ENCODE assay signal across 7 cellular contexts in the genomic region with DNA sequence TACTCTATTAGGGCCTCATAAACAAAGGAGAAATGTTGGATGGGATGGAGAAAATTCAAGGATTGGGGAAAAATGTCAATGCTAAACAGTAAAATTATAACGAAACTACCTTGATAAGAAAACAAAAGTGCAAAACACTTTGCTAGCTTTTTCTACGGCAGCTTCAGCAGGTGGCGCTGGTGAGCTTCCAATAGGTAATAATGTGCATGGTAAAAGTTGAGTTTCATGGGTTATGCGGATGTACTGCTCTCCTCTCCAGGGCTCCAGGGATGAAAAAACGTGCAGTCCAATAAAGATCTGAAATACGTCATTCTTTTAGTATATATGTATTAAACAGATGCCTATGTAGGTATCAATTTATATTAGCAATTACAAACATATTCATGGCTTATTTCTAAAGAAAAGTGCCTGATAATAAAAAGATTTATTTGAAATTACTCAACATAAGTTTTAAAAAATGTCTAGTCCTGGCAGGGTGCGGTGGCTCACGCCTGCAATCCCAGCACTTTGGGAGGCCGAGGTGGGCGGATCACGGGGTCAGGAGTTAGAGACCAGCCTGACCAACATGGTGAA.
A peak's percentile ranks its signal among the peaks of the same experiment; 100 is the strongest.
DNase-seq lines count a peak whose midpoint lies in the region; ATAC-seq and TF ChIP-seq lines count a peak whose summit lies in the region.

No MANE protein-coding gene starts in this region.

- H3K4me3 ChIP-seq in OCI-LY7 (ENCODE audit: low read depth, low read length, poor library complexity, severe bottlenecking) (no peak overlapping the region), body of pancreas (no peak overlapping the region)

- CTCF ChIA-PET in OCI-LY7 (lab: Charles Lee; ENCODE audit: unreplicated experiment): no interaction called here

- H3K9me3 ChIP-seq in OCI-LY7 (ENCODE audit: low read length): no peaks in the 10 kb centered on the region
- H3K9me3 ChIP-seq in body of pancreas: peaks cover 0 to 4% (median 0%) of the 10 kb centered on the region in 3 donors

- intact Hi-C loops in OCI-LY7 (cut with micrococcal nuclease; ENCODE audit: unreplicated experiment): loop anchor here (10.0 kb wide), 1 partner anchor 1493 kb away; no protein-coding TSS in a partner anchor
- intact Hi-C loops in body of pancreas (cut with DNase I): no loop called here

- BruUV-seq in OCI-LY7 (replicated peaks; lab: Mats Ljungman, UMichigan): no TSS peak

- no peak for TF ChIP-seq POLR2A in body of pancreas (IDR thresholded peaks at IDR 0.05)

- H3K4me2 ChIP-seq in OCI-LY7 (ENCODE audit: low read length): no peak overlapping the region

- no peaks in the 10 kb centered on the region for H4K20me1 ChIP-seq in OCI-LY7 (ENCODE audit: insufficient read depth, low read length)

- WGBS in body of pancreas, 2 donors: 25 to 33% methylated on average over 11 of the region's 11 CpGs

- no peaks in the 10 kb centered on the region for H3K36me3 ChIP-seq in OCI-LY7 (ENCODE audit: insufficient read depth, low read length)
- no peaks in the 10 kb centered on the region for H3K36me3 ChIP-seq in body of pancreas (replicated peaks in 1 of 2; ENCODE audit: insufficient read depth in 1 of 2, low read depth in 2 of 2)

- POLR2A ChIA-PET in OCI-LY7 (lab: Charles Lee): interaction anchor here (0.6 kb wide), 2 partner anchors 11 to 1901 kb away, joined by 3 read pairs; no protein-coding TSS in a partner anchor

- peak; percentile 0 for DNase-seq in GM04503 (ENCODE audit: low read depth)
- DNase-seq in HUDEP-2 (lab: John Stamatoyannopoulos, UW; ENCODE audit: unreplicated experiment in 76 of 76): peak in 41 of 76 experiments; percentile 0 to 51 (median 11)
- DNase-seq in OCI-LY7 (ENCODE audit: low spot score): peak; percentile 65
- peak; percentile 62 to 76 (median 73) for DNase-seq in body of pancreas
- peak; percentile 73 for DNase-seq in kidney glomerular epithelial cell (lab: John Stamatoyannopoulos, UW)
- DNase-seq in stimulated activated CD8-positive, alpha-beta memory T cell treated with anti-CD3 and anti-CD28 coated beads, Interleukin-15, amount 100 ng/mL, for 1 hour (ENCODE audit: low read depth): peak; percentile 1

- H3K27ac ChIP-seq in OCI-LY7 (ENCODE audit: low read depth, low read length, poor library complexity, severe bottlenecking): no peak overlapping the region
- H3K27ac ChIP-seq in body of pancreas: no peak overlapping the region

- TF ChIP-seq CTCF in OCI-LY7 (conservative IDR thresholded peaks at IDR 0.05; ENCODE audit: low read length): peak; percentile 98
- TF ChIP-seq CTCF in body of pancreas (IDR thresholded peaks at IDR 0.05): peak; percentile 47 to 77 (median 73)

- H3K4me1 ChIP-seq in OCI-LY7 (ENCODE audit: insufficient read depth, low read length, poor library complexity, severe bottlenecking): no peaks in the 10 kb centered on the region
- H3K4me1 ChIP-seq in body of pancreas: no peaks in the 10 kb centered on the region

- no peaks in the 10 kb centered on the region for H3K9me2 ChIP-seq in OCI-LY7 (ENCODE audit: insufficient read depth, low read length)

- H3K27me3 ChIP-seq in body of pancreas: no peaks in the 10 kb centered on the region

- no peaks in the 10 kb centered on the region for H3K79me2 ChIP-seq in OCI-LY7 (ENCODE audit: insufficient read depth, low read depth, low read length)

- H2AFZ ChIP-seq in OCI-LY7 (ENCODE audit: low read length): no peak overlapping the region

- ATAC-seq in GM21447 (IDR thresholded peaks at IDR 0.05; ENCODE audit: unreplicated experiment): peak; percentile 92
- ATAC-seq in body of pancreas: peak; percentile 68

Comparison
In these comparisons a context has a peak if more than half of its experiments do, and no peak if none do; other contexts are left out.
1. DNase-seq: peak in every context shown above with its lines; median percentile 73 in body of pancreas; 73 in kidney glomerular epithelial cell; 65 in OCI-LY7; 11 in HUDEP-2; 1 in stimulated activated CD8-positive, alpha-beta memory T cell treated with anti-CD3 and anti-CD28 coated beads, Interleukin-15, amount 100 ng/mL, for 1 hour; 0 in GM04503.